In genomic region chr20:36051318-36052116, GRCh38 we compare ENCODE assay signal across 8 cellular contexts.
DNase-seq lines count a peak whose midpoint lies in the region; ATAC-seq and TF ChIP-seq lines count a peak whose summit lies in the region.

No MANE protein-coding gene starts in this region.

- H3K27me3 Mint-ChIP-seq in activated T-helper 17 cell treated with anti-CD3 and anti-CD28 coated beads, Interleukin-2, amount 50 U/mL, for 72 hours = peaks cover 9% of the 10 kb centered on the region

- intact Hi-C loops in stomach (cut with DNase I; ENCODE audit: low total_unique reads) = no loop called here

- no peaks in the 10 kb centered on the region for H3K27me3 ChIP-seq in iPS-20b (ENCODE audit: insufficient read depth, low read length)
- H3K27me3 ChIP-seq in stomach = no peaks in the 10 kb centered on the region

- no peak for TF ChIP-seq EP300 in stomach (IDR thresholded peaks at IDR 0.05)

- H3K4me1 ChIP-seq in iPS-20b (ENCODE audit: insufficient read depth, low read length) (peaks cover 7% of the 10 kb centered on the region), stomach (peaks cover 7 to 33% (median 30%) of the 10 kb centered on the region in 4 donors)

- peaks cover 39% of the 10 kb centered on the region for H3K36me3 Mint-ChIP-seq in activated T-helper 17 cell treated with anti-CD3 and anti-CD28 coated beads, Interleukin-2, amount 50 U/mL, for 72 hours (ENCODE audit: low read depth)

- ATAC-seq in activated T-helper 17 cell treated with anti-CD3 and anti-CD28 coated beads, Interleukin-2, amount 50 U/mL, for 72 hours (replicated peaks) = no peak
- no peak for ATAC-seq in HG03439 (IDR thresholded peaks at IDR 0.05; ENCODE audit: unreplicated experiment)

- H3K4me3 Mint-ChIP-seq in activated T-helper 17 cell treated with anti-CD3 and anti-CD28 coated beads, Interleukin-2, amount 50 U/mL, for 72 hours = peak overlapping the region; percentile 98

- H3K27ac Mint-ChIP-seq in activated T-helper 17 cell treated with anti-CD3 and anti-CD28 coated beads, Interleukin-2, amount 50 U/mL, for 72 hours = peak overlapping the region; percentile 94

- no peak for TF ChIP-seq CTCF in stomach (IDR thresholded peaks at IDR 0.05)

- peaks cover 6% of the 10 kb centered on the region for H3K36me3 ChIP-seq in iPS-20b (ENCODE audit: insufficient read depth, low read depth, low read length)
- H3K36me3 ChIP-seq in stomach = peaks cover 0 to 6% (median 2%) of the 10 kb centered on the region in 4 donors

- DNase-seq in NCI-H82 (lab: John Stamatoyannopoulos, UW) = peak; percentile 32
- no peak for DNase-seq in NCI-H82 treated with DMSO at 0.1 percent for 48 hours (lab: John Stamatoyannopoulos, UW; ENCODE audit: unreplicated experiment)
- DNase-seq in stomach = no peak
- DNase-seq in RKO (ENCODE audit: low spot score) = no peak
- no peak for DNase-seq in KBM-7

- H3K9me3 ChIP-seq in iPS-20b (ENCODE audit: insufficient read depth, low read depth, low read length) (no peaks in the 10 kb centered on the region), stomach (no peaks in the 10 kb centered on the region)

- H3K27ac ChIP-seq in iPS-20b (ENCODE audit: low read length) = peak overlapping the region; percentile 59
- peak overlapping the region in 4 of 5 donors; percentile 94 to 100 (median 98) for H3K27ac ChIP-seq in stomach

- WGBS in stomach, 5 donors = 71 to 79% (median 75%) methylated on average over 13 of the region's 13 CpGs

- peaks cover 5% of the 10 kb centered on the region for H3K9me3 Mint-ChIP-seq in activated T-helper 17 cell treated with anti-CD3 and anti-CD28 coated beads, Interleukin-2, amount 50 U/mL, for 72 hours

- in situ Hi-C loops in KBM-7 (cut with MboI; ENCODE audit: low pct_unique_long_range_greater_than_20kb, low sequenced_read_pairs) = no loop called here

- H3K4me3 ChIP-seq in iPS-20b (ENCODE audit: low read length) (peak overlapping the region; percentile 71), stomach (peak overlapping the region; percentile 58 to 100 (median 92))

- H3K4me1 Mint-ChIP-seq in activated T-helper 17 cell treated with anti-CD3 and anti-CD28 coated beads, Interleukin-2, amount 50 U/mL, for 72 hours = peaks cover 22% of the 10 kb centered on the region

- TF ChIP-seq POLR2A in stomach (IDR thresholded peaks at IDR 0.05) = no peak

- peak overlapping the region; percentile 96; the same call in 1 of the 2 replicates for H3K9ac ChIP-seq in iPS-20b (ENCODE audit: low read depth, low read length)
